ENCODE assay signal across 11 cellular contexts in genomic region chr19:35249848-35250711, GRCh38. TPM values are rescaled to one million over a fixed set of nuclear protein-coding genes. Genes with fewer than 3 reads are reported as not detected.
DNase-seq lines count a peak whose midpoint lies in the region; ATAC-seq and TF ChIP-seq lines count a peak whose summit lies in the region.
"Had no signal": no experiment of that assay in that cellular context is flagged by ENCODE, and none has a peak within 500 bp of the region (broad histone marks: within the 10 kb centered on the region; RNA-seq: fewer than 3 reads in every experiment).

No MANE protein-coding gene starts in this region.

- no peak for TF ChIP-seq CTCF in suprapubic skin (IDR thresholded peaks at IDR 0.05)

- no peaks in the 10 kb centered on the region for H3K9me3 ChIP-seq in suprapubic skin

- CTCF ChIA-PET in activated CD4-positive, alpha-beta T cell treated with anti-CD3 and anti-CD28 coated beads, Interleukin-2, amount 10 ng/mL, durations not matched to agents 7 days and 5 days (lab: Charles Lee), result interaction anchor here (0.6 to 1.5 kb wide), 3 partner anchors 25 to 365 kb away, joined by 3 read pairs; no protein-coding TSS in a partner anchor

- peaks cover 47% of the 10 kb centered on the region for H3K27me3 Mint-ChIP-seq in activated CD4-positive, alpha-beta T cell treated with anti-CD3 and anti-CD28 coated beads, Interleukin-2, amount 10 ng/mL, durations not matched to agents 7 days and 5 days
- H3K27me3 Mint-ChIP-seq in activated T-helper 17 cell treated with anti-CD3 and anti-CD28 coated beads, Interleukin-2, amount 50 U/mL, for 72 hours, result no peaks in the 10 kb centered on the region

- H3K9me3 Mint-ChIP-seq in activated CD4-positive, alpha-beta T cell treated with anti-CD3 and anti-CD28 coated beads, Interleukin-2, amount 10 ng/mL, durations not matched to agents 7 days and 5 days, result peaks cover 9% of the 10 kb centered on the region
- no peaks in the 10 kb centered on the region for H3K9me3 Mint-ChIP-seq in activated T-helper 17 cell treated with anti-CD3 and anti-CD28 coated beads, Interleukin-2, amount 50 U/mL, for 72 hours

- POLR2A ChIA-PET in activated CD4-positive, alpha-beta T cell treated with anti-CD3 and anti-CD28 coated beads, Interleukin-2, amount 10 ng/mL, durations not matched to agents 7 days and 5 days (lab: Charles Lee), result no interaction called here

- peaks cover 20% of the 10 kb centered on the region for H3K27me3 ChIP-seq in suprapubic skin

- ATAC-seq in activated T-helper 17 cell treated with anti-CD3 and anti-CD28 coated beads, Interleukin-2, amount 50 U/mL, for 72 hours (replicated peaks), result no peak
- ATAC-seq in left lobe of liver (peak; percentile 20), HG02852 (IDR thresholded peaks at IDR 0.05; ENCODE audit: unreplicated experiment) (no peak), GM21619 (IDR thresholded peaks at IDR 0.05; ENCODE audit: unreplicated experiment) (no peak)

- H3K36me3 Mint-ChIP-seq in activated CD4-positive, alpha-beta T cell treated with anti-CD3 and anti-CD28 coated beads, Interleukin-2, amount 10 ng/mL, durations not matched to agents 7 days and 5 days (ENCODE audit: low read depth), result no peaks in the 10 kb centered on the region
- H3K36me3 Mint-ChIP-seq in activated T-helper 17 cell treated with anti-CD3 and anti-CD28 coated beads, Interleukin-2, amount 50 U/mL, for 72 hours (ENCODE audit: low read depth), result peaks cover 55% of the 10 kb centered on the region

- peaks cover 18% of the 10 kb centered on the region for H3K36me3 ChIP-seq in suprapubic skin

- no peak for TF ChIP-seq POLR2A in suprapubic skin (IDR thresholded peaks at IDR 0.05)

- TF ChIP-seq EP300 in suprapubic skin (IDR thresholded peaks at IDR 0.05), result no peak

- H3K4me3 Mint-ChIP-seq in activated CD4-positive, alpha-beta T cell treated with anti-CD3 and anti-CD28 coated beads, Interleukin-2, amount 10 ng/mL, durations not matched to agents 7 days and 5 days, result peak overlapping the region; percentile 72
- peak overlapping the region; percentile 90 for H3K4me3 Mint-ChIP-seq in activated T-helper 17 cell treated with anti-CD3 and anti-CD28 coated beads, Interleukin-2, amount 50 U/mL, for 72 hours

- peak; percentile 4 for DNase-seq in activated CD4-positive, alpha-beta T cell treated with anti-CD3 and anti-CD28 coated beads, Interleukin-2, amount 10 ng/mL, durations not matched to agents 7 days and 5 days
- DNase-seq in activated CD4-positive, alpha-beta T cell treated with anti-CD3 and anti-CD28 coated beads, Interleukin-2, amount 50 U/mL, for 1 hour, result no peak
- DNase-seq in left lobe of liver (ENCODE audit: low spot score) (peak; percentile 77), suprapubic skin (ENCODE audit: low spot score in 2 of 2) (peak in 1 of 2 donors; percentile 78), cerebellar nuclear complex (lab: John Stamatoyannopoulos, UW) (no peak)
- DNase-seq: foreskin fibroblast, NCI-H1092 treated with DMSO at 0.1 percent for 48 hours had no signal

- peak overlapping the region; percentile 70 for H3K4me3 ChIP-seq in suprapubic skin

- no peak overlapping the region for H3K27ac ChIP-seq in suprapubic skin

- peaks cover 28% of the 10 kb centered on the region for H3K4me1 ChIP-seq in suprapubic skin

- peaks cover 16% of the 10 kb centered on the region for H3K4me1 Mint-ChIP-seq in activated CD4-positive, alpha-beta T cell treated with anti-CD3 and anti-CD28 coated beads, Interleukin-2, amount 10 ng/mL, durations not matched to agents 7 days and 5 days
- H3K4me1 Mint-ChIP-seq in activated T-helper 17 cell treated with anti-CD3 and anti-CD28 coated beads, Interleukin-2, amount 50 U/mL, for 72 hours, result peaks cover 27% of the 10 kb centered on the region

- H3K27ac Mint-ChIP-seq in activated CD4-positive, alpha-beta T cell treated with anti-CD3 and anti-CD28 coated beads, Interleukin-2, amount 10 ng/mL, durations not matched to agents 7 days and 5 days, result no peak overlapping the region
- H3K27ac Mint-ChIP-seq in activated T-helper 17 cell treated with anti-CD3 and anti-CD28 coated beads, Interleukin-2, amount 50 U/mL, for 72 hours, result peak overlapping the region; percentile 78

- WGBS in suprapubic skin, result 85% methylated on average over 34 of the region's 34 CpGs

RNA-seq across cellular contexts. Expression of gene LSR, which starts 1.3 kb away (rescaled TPM):
- total RNA-seq in activated CD4-positive, alpha-beta T cell treated with anti-CD3 and anti-CD28 coated beads, Interleukin-2, amount 10 ng/mL, durations not matched to agents 7 days and 5 days, result 1 to 10 TPM; 3.5 to 3.6 TPM
- 10 to 100 TPM; 19.1 to 38.0 TPM for total RNA-seq in activated T-helper 17 cell treated with anti-CD3 and anti-CD28 coated beads, Interleukin-2, amount 50 U/mL, for 72 hours
- 103 TPM for total RNA-seq in left lobe of liver
- 100 to 1,000 TPM in 1 of 4 donors, 10 to 100 TPM in 3; 67.4 to 105 (median 80.8) TPM for total RNA-seq in suprapubic skin

RNA-seq across cellular contexts. Expression of gene USF2, which starts 18.7 kb away (rescaled TPM):
- total RNA-seq in activated CD4-positive, alpha-beta T cell treated with anti-CD3 and anti-CD28 coated beads, Interleukin-2, amount 10 ng/mL, durations not matched to agents 7 days and 5 days, result 100 to 1,000 TPM; 150 to 162 TPM
- 100 to 1,000 TPM; 109 to 121 TPM for total RNA-seq in activated T-helper 17 cell treated with anti-CD3 and anti-CD28 coated beads, Interleukin-2, amount 50 U/mL, for 72 hours
- total RNA-seq in left lobe of liver (91.7 TPM), suprapubic skin (100 to 1,000 TPM; 111 to 178 (median 122) TPM)

RNA-seq across cellular contexts. Expression of gene FAM187B, which starts 21.5 kb away (rescaled TPM):
- not detected for total RNA-seq in activated CD4-positive, alpha-beta T cell treated with anti-CD3 and anti-CD28 coated beads, Interleukin-2, amount 10 ng/mL, durations not matched to agents 7 days and 5 days
- total RNA-seq in activated T-helper 17 cell treated with anti-CD3 and anti-CD28 coated beads, Interleukin-2, amount 50 U/mL, for 72 hours, result under 1 TPM in 1 of 2 donors, not detected in 1; 0.58 TPM
- not detected for total RNA-seq in left lobe of liver
- not detected for total RNA-seq in suprapubic skin
- total RNA-seq: activated CD8-positive, alpha-beta memory T cell treated with anti-CD3 and anti-CD28 coated beads for 36 hours had no signal

RNA-seq across cellular contexts. Expression of gene HAMP, which starts 32.2 kb away (rescaled TPM):
- total RNA-seq in activated CD4-positive, alpha-beta T cell treated with anti-CD3 and anti-CD28 coated beads, Interleukin-2, amount 10 ng/mL, durations not matched to agents 7 days and 5 days, result 1 to 10 TPM in 1 of 2 experiments, under 1 TPM in 1; 0.92 to 1.2 TPM
- total RNA-seq in activated T-helper 17 cell treated with anti-CD3 and anti-CD28 coated beads, Interleukin-2, amount 50 U/mL, for 72 hours, result under 1 TPM; 0.11 to 0.22 TPM
- total RNA-seq in left lobe of liver (37.2 TPM), suprapubic skin (1 to 10 TPM in 2 of 4 donors, not detected in 2; 1.4 to 1.5 TPM)

RNA-seq across cellular contexts. Expression of gene MAG, which starts 41.9 kb away (rescaled TPM):
- not detected for total RNA-seq in activated CD4-positive, alpha-beta T cell treated with anti-CD3 and anti-CD28 coated beads, Interleukin-2, amount 10 ng/mL, durations not matched to agents 7 days and 5 days
- total RNA-seq in activated T-helper 17 cell treated with anti-CD3 and anti-CD28 coated beads, Interleukin-2, amount 50 U/mL, for 72 hours, result under 1 TPM; 0.24 to 0.50 TPM
- total RNA-seq in left lobe of liver, result 0.81 TPM
- not detected for total RNA-seq in suprapubic skin
- total RNA-seq: activated CD8-positive, alpha-beta memory T cell treated with anti-CD3 and anti-CD28 coated beads for 36 hours had no signal

Comparison
In these comparisons a context has a peak if more than half of its experiments do, and no peak if none do; other contexts are left out.
1. DNase-seq: peak in activated CD4-positive, alpha-beta T cell treated with anti-CD3 and anti-CD28 coated beads, Interleukin-2, amount 10 ng/mL, durations not matched to agents 7 days and 5 days (single experiment) and left lobe of liver (single experiment); none in activated CD4-positive, alpha-beta T cell treated with anti-CD3 and anti-CD28 coated beads, Interleukin-2, amount 50 U/mL, for 1 hour (single experiment) and cerebellar nuclear complex (0 of 2).
2. RNA of gene LSR, which starts 1.3 kb away (total RNA-seq): 103 TPM in left lobe of liver (single experiment), 67.4 to 105 TPM in suprapubic skin and 19.1 to 38.0 TPM in activated T-helper 17 cell treated with anti-CD3 and anti-CD28 coated beads, Interleukin-2, amount 50 U/mL, for 72 hours; 3.5 to 3.6 TPM in activated CD4-positive, alpha-beta T cell treated with anti-CD3 and anti-CD28 coated beads, Interleukin-2, amount 10 ng/mL, durations not matched to agents 7 days and 5 days; every median in the first group is over 4 times any median in the second.